Comparison of ENCODE assay signal across 14 cellular contexts in genomic region chr17:75813081-75814020, GRCh38. TPM values are rescaled to one million over a fixed set of nuclear protein-coding genes. Genes with fewer than 3 reads are reported as not detected.
A peak's percentile ranks its signal among the peaks of the same experiment; 100 is the strongest.
DNase-seq lines count a peak whose midpoint lies in the region; ATAC-seq and TF ChIP-seq lines count a peak whose summit lies in the region.
"Had no signal": no experiment of that assay in that cellular context is flagged by ENCODE, and none has a peak within 500 bp of the region (broad histone marks: within the 10 kb centered on the region; RNA-seq: fewer than 3 reads in every experiment).

No MANE protein-coding gene starts in this region.

- no peak overlapping the region for H3K4ac ChIP-seq in neuronal stem cell (ENCODE audit: low read length)

- H3K27ac ChIP-seq in right atrium auricular region, result no peak overlapping the region
- H3K27ac ChIP-seq in esophagus squamous epithelium, result peak overlapping the region; percentile 7 to 90 (median 60)
- H3K27ac ChIP-seq in neuronal stem cell (replicated peaks; ENCODE audit: low read length), result no peak overlapping the region
- H3K27ac ChIP-seq in MM.1S (ENCODE audit: low read length), result no peak overlapping the region
- H3K27ac ChIP-seq: C4-2B had no signal

- H3K4me3 ChIP-seq in right atrium auricular region, result no peak overlapping the region
- H3K4me3 ChIP-seq in esophagus squamous epithelium, result no peak overlapping the region
- H3K4me3 ChIP-seq in neuronal stem cell (ENCODE audit: low read length in 2 of 2), result no peak overlapping the region
- H3K4me3 ChIP-seq in MM.1S (ENCODE audit: low read length), result no peak overlapping the region

- H2BK12ac ChIP-seq in neuronal stem cell (ENCODE audit: low read length), result no peak overlapping the region

- H3K9me3 ChIP-seq in right atrium auricular region, result no peaks in the 10 kb centered on the region
- no peaks in the 10 kb centered on the region for H3K9me3 ChIP-seq in esophagus squamous epithelium
- peaks cover 0 to 2% of the 10 kb centered on the region in 2 donors for H3K9me3 ChIP-seq in neuronal stem cell (replicated peaks in 1 of 2; ENCODE audit: control insufficient read depth in 2 of 2, insufficient read depth in 1 of 2, low read depth in 1 of 2, low read length in 2 of 2)
- H3K9me3 ChIP-seq in MM.1S (replicated peaks; ENCODE audit: insufficient read depth, low read length), result no peaks in the 10 kb centered on the region

- H4K8ac ChIP-seq in neuronal stem cell (ENCODE audit: low read depth, low read length), result peak overlapping the region; percentile 65

- no peak overlapping the region for H3K4me3 Mint-ChIP-seq in activated T-helper 1 cell treated with anti-CD3 and anti-CD28 coated beads, Interleukin-12 subunit alpha, Interleukin-12 subunit beta, Interleukin-2, Interleukin-4 antibody, amounts not matched to agents 30 ng/mL and 10 ng/mL and 1 ng/mL, durations not matched to agents 14 hours and 24 hours and 36 hours

- H3K9me2 ChIP-seq in MM.1S (replicated peaks; ENCODE audit: insufficient read depth, low read length), result no peaks in the 10 kb centered on the region

- H3K27me3 Mint-ChIP-seq in activated T-helper 1 cell treated with anti-CD3 and anti-CD28 coated beads, Interleukin-12 subunit alpha, Interleukin-12 subunit beta, Interleukin-2, Interleukin-4 antibody, amounts not matched to agents 30 ng/mL and 10 ng/mL and 1 ng/mL, durations not matched to agents 14 hours and 24 hours and 36 hours (ENCODE audit: insufficient read depth), result no peaks in the 10 kb centered on the region

- no peaks in the 10 kb centered on the region for H4K20me1 ChIP-seq in MM.1S (ENCODE audit: insufficient read depth, low read length)

- no peak overlapping the region for H3K18ac ChIP-seq in neuronal stem cell (ENCODE audit: low read length)

- no peak overlapping the region for H2BK120ac ChIP-seq in neuronal stem cell (ENCODE audit: low read depth, low read length)

- H2AK5ac ChIP-seq in neuronal stem cell (ENCODE audit: low read depth, low read length), result no peak overlapping the region

- no peak overlapping the region for H3K14ac ChIP-seq in neuronal stem cell (ENCODE audit: low read length)

- no peak overlapping the region for H2AFZ ChIP-seq in neuronal stem cell (ENCODE audit: low read length)
- no peak overlapping the region for H2AFZ ChIP-seq in MM.1S (ENCODE audit: low read length)

- 70 to 80% methylated on average over 1 to 4 of the region's 24 CpGs for WGBS in esophagus squamous epithelium, 2 donors
- WGBS in neuronal stem cell (ENCODE audit: extremely low coverage in 2 of 2, insufficient read length in 2 of 2, insufficient replicate concordance in 1 of 2), 2 donors, result no CpG with 5 or more reads among the region's 24 CpGs

- peaks cover 83% of the 10 kb centered on the region for H3K36me3 ChIP-seq in right atrium auricular region
- H3K36me3 ChIP-seq in esophagus squamous epithelium, result peaks cover 20 to 89% (median 31%) of the 10 kb centered on the region in 3 donors
- peaks cover 70 to 95% of the 10 kb centered on the region in 2 donors for H3K36me3 ChIP-seq in neuronal stem cell (replicated peaks in 1 of 2; ENCODE audit: control insufficient read depth in 2 of 2, insufficient read depth in 2 of 2, low read length in 2 of 2)
- H3K36me3 ChIP-seq in MM.1S (replicated peaks; ENCODE audit: insufficient read depth, low read length), result peaks cover 5% of the 10 kb centered on the region; the same call in 1 of the 2 replicates

- H3K4me2 ChIP-seq in neuronal stem cell (ENCODE audit: insufficient read depth, low read length, poor library complexity, severe bottlenecking) (no peak overlapping the region), MM.1S (ENCODE audit: low read depth, low read length) (no peak overlapping the region)

- peaks cover 25% of the 10 kb centered on the region for H3K79me1 ChIP-seq in neuronal stem cell (ENCODE audit: low read depth, low read length)

- H3K27me3 ChIP-seq in right atrium auricular region, result no peaks in the 10 kb centered on the region
- no peaks in the 10 kb centered on the region for H3K27me3 ChIP-seq in esophagus squamous epithelium
- no peaks in the 10 kb centered on the region for H3K27me3 ChIP-seq in neuronal stem cell (ENCODE audit: control insufficient read depth in 3 of 3, insufficient read depth in 3 of 3, low read depth in 1 of 3, low read length in 3 of 3)
- H3K27me3 ChIP-seq in MM.1S (replicated peaks; ENCODE audit: insufficient read depth, low read length), result no peaks in the 10 kb centered on the region

- no peak overlapping the region for H3K27ac Mint-ChIP-seq in activated T-helper 1 cell treated with anti-CD3 and anti-CD28 coated beads, Interleukin-12 subunit alpha, Interleukin-12 subunit beta, Interleukin-2, Interleukin-4 antibody, amounts not matched to agents 30 ng/mL and 10 ng/mL and 1 ng/mL, durations not matched to agents 14 hours and 24 hours and 36 hours

- H3K9me3 Mint-ChIP-seq in activated T-helper 1 cell treated with anti-CD3 and anti-CD28 coated beads, Interleukin-12 subunit alpha, Interleukin-12 subunit beta, Interleukin-2, Interleukin-4 antibody, amounts not matched to agents 30 ng/mL and 10 ng/mL and 1 ng/mL, durations not matched to agents 14 hours and 24 hours and 36 hours, result no peaks in the 10 kb centered on the region

- no peak overlapping the region for H2BK15ac ChIP-seq in neuronal stem cell (ENCODE audit: low read length)

- intact Hi-C loops in left cardiac atrium (cut with DNase I), result no loop called here
- intact Hi-C loops in esophagus squamous epithelium (cut with DNase I), result no loop called here
- intact Hi-C loops in activated T-helper 1 cell treated with anti-CD3 and anti-CD28 coated beads, Interleukin-12 subunit alpha, Interleukin-12 subunit beta, Interleukin-2, Interleukin-4 antibody, amounts not matched to agents 30 ng/mL and 10 ng/mL and 1 ng/mL, durations not matched to agents 14 hours and 24 hours and 36 hours (cut with micrococcal nuclease), result no loop called here

- no peak for ATAC-seq in left cardiac atrium
- no peak for ATAC-seq in GM21737 (IDR thresholded peaks at IDR 0.05; ENCODE audit: unreplicated experiment)

- no peak for TF ChIP-seq POLR2A in esophagus squamous epithelium (IDR thresholded peaks at IDR 0.05)

- H4K91ac ChIP-seq in neuronal stem cell (ENCODE audit: low read depth, low read length, poor library complexity), result no peak overlapping the region

- no peak overlapping the region for H2BK5ac ChIP-seq in neuronal stem cell (ENCODE audit: low read length)

- H3K4me1 ChIP-seq in right atrium auricular region (peaks cover 0 to 22% of the 10 kb centered on the region in 2 donors), esophagus squamous epithelium (peaks cover 29 to 73% (median 47%) of the 10 kb centered on the region in 3 donors), neuronal stem cell (ENCODE audit: control insufficient read depth in 2 of 2, insufficient read depth in 1 of 2, low read depth in 1 of 2, low read length in 2 of 2) (peaks cover 0 to 5% of the 10 kb centered on the region in 2 donors), MM.1S (ENCODE audit: low read length) (no peaks in the 10 kb centered on the region)

- peak overlapping the region; percentile 44 for H3K9ac ChIP-seq in neuronal stem cell (ENCODE audit: low read depth, low read length, poor library complexity)
- no peak overlapping the region for H3K9ac ChIP-seq in MM.1S (ENCODE audit: low read length)

- no peaks in the 10 kb centered on the region for H3F3A ChIP-seq in MM.1S (ENCODE audit: insufficient read depth, low read length)

- no peak for TF ChIP-seq CTCF in right atrium auricular region (IDR thresholded peaks at IDR 0.05)
- TF ChIP-seq CTCF in esophagus squamous epithelium (IDR thresholded peaks at IDR 0.05), result no peak
- no peak for TF ChIP-seq CTCF in MM.1S (IDR thresholded peaks at IDR 0.05; ENCODE audit: low read length)

- H3K36me3 Mint-ChIP-seq in activated T-helper 1 cell treated with anti-CD3 and anti-CD28 coated beads, Interleukin-12 subunit alpha, Interleukin-12 subunit beta, Interleukin-2, Interleukin-4 antibody, amounts not matched to agents 30 ng/mL and 10 ng/mL and 1 ng/mL, durations not matched to agents 14 hours and 24 hours and 36 hours (ENCODE audit: low read depth), result peaks cover 16% of the 10 kb centered on the region

- no peaks in the 10 kb centered on the region for H3K4me1 Mint-ChIP-seq in activated T-helper 1 cell treated with anti-CD3 and anti-CD28 coated beads, Interleukin-12 subunit alpha, Interleukin-12 subunit beta, Interleukin-2, Interleukin-4 antibody, amounts not matched to agents 30 ng/mL and 10 ng/mL and 1 ng/mL, durations not matched to agents 14 hours and 24 hours and 36 hours (ENCODE audit: low read depth)

- DNase-seq in left cardiac atrium, result peak; percentile 15
- DNase-seq in right atrium auricular region (ENCODE audit: low spot score), result no peak
- DNase-seq in esophagus squamous epithelium (lab: John Stamatoyannopoulos, UW), result no peak
- DNase-seq in neuronal stem cell (ENCODE audit: low spot score), result no peak
- no peak for DNase-seq in activated CD4-positive, alpha-beta T cell treated with anti-CD3 and anti-CD28 coated beads for 48 hours
- DNase-seq in activated T-helper 1 cell treated with anti-CD3 and anti-CD28 coated beads, Interleukin-12 subunit alpha, Interleukin-12 subunit beta, Interleukin-2, Interleukin-4 antibody, amounts not matched to agents 30 ng/mL and 10 ng/mL and 1 ng/mL, durations not matched to agents 14 hours and 24 hours and 36 hours (ENCODE audit: low spot score), result no peak
- no peak for DNase-seq in MM.1S
- DNase-seq: DMS153, EL, NCI-H1436 treated with DMSO at 0.1 percent for 48 hours, NCI-H2081, NCI-H526 had no signal

- no peaks in the 10 kb centered on the region for H3K79me2 ChIP-seq in MM.1S (ENCODE audit: low read length)

- no peak overlapping the region for H3K23ac ChIP-seq in neuronal stem cell (ENCODE audit: low read depth, low read length, poor library complexity)

RNA-seq across cellular contexts. Expression of gene UNK, which starts 28.7 kb away (rescaled TPM):
- total RNA-seq in left cardiac atrium, result 10 to 100 TPM; 15.8 to 17.8 TPM
- total RNA-seq in right atrium auricular region, result 10 to 100 TPM; 18.8 to 25.3 TPM
- total RNA-seq in esophagus squamous epithelium, result 10 to 100 TPM; 14.8 to 27.3 (median 20.4) TPM
- 25.1 TPM for polyA plus RNA-seq in neuronal stem cell (2013, experiment 1 of 2)
- polyA plus RNA-seq in neuronal stem cell (2013, experiment 2 of 2), result 26.8 TPM
- total RNA-seq in activated T-helper 1 cell treated with anti-CD3 and anti-CD28 coated beads, Interleukin-12 subunit alpha, Interleukin-12 subunit beta, Interleukin-2, Interleukin-4 antibody, amounts not matched to agents 30 ng/mL and 10 ng/mL and 1 ng/mL, durations not matched to agents 14 hours and 24 hours and 36 hours, result 26.0 and 26.9 TPM in 2 replicates

RNA-seq across cellular contexts. Expression of gene UNC13D, which starts 30.9 kb away (rescaled TPM):
- total RNA-seq in left cardiac atrium (10 to 100 TPM; 22.1 to 34.0 TPM), right atrium auricular region (10 to 100 TPM; 11.1 to 25.9 TPM), esophagus squamous epithelium (10 to 100 TPM; 16.5 to 21.5 (median 16.9) TPM)
- 1.4 TPM for polyA plus RNA-seq in neuronal stem cell (2013, experiment 1 of 2)
- 0.90 TPM for polyA plus RNA-seq in neuronal stem cell (2013, experiment 2 of 2)
- 185 and 186 TPM in 2 replicates for total RNA-seq in activated T-helper 1 cell treated with anti-CD3 and anti-CD28 coated beads, Interleukin-12 subunit alpha, Interleukin-12 subunit beta, Interleukin-2, Interleukin-4 antibody, amounts not matched to agents 30 ng/mL and 10 ng/mL and 1 ng/mL, durations not matched to agents 14 hours and 24 hours and 36 hours

RNA-seq across cellular contexts. Expression of gene WBP2, which starts 41.8 kb away (rescaled TPM):
- total RNA-seq in left cardiac atrium (100 to 1,000 TPM; 106 to 122 TPM), right atrium auricular region (100 to 1,000 TPM in 1 of 2 donors, 10 to 100 TPM in 1; 100.0 to 163 TPM), esophagus squamous epithelium (10 to 100 TPM; 24.9 to 44.2 (median 36.9) TPM)
- 80.4 TPM for polyA plus RNA-seq in neuronal stem cell (2013, experiment 1 of 2)
- 79.8 TPM for polyA plus RNA-seq in neuronal stem cell (2013, experiment 2 of 2)
- total RNA-seq in activated T-helper 1 cell treated with anti-CD3 and anti-CD28 coated beads, Interleukin-12 subunit alpha, Interleukin-12 subunit beta, Interleukin-2, Interleukin-4 antibody, amounts not matched to agents 30 ng/mL and 10 ng/mL and 1 ng/mL, durations not matched to agents 14 hours and 24 hours and 36 hours, result 68.8 and 74.4 TPM in 2 replicates

RNA-seq across cellular contexts. Expression of gene GALK1, which starts 48.4 kb away (rescaled TPM):
- total RNA-seq in left cardiac atrium (10 to 100 TPM; 22.0 to 22.9 TPM), right atrium auricular region (10 to 100 TPM; 19.6 to 21.0 TPM), esophagus squamous epithelium (10 to 100 TPM; 16.4 to 30.9 (median 20.2) TPM)
- polyA plus RNA-seq in neuronal stem cell (2013, experiment 1 of 2), result 20.1 TPM
- 18.5 TPM for polyA plus RNA-seq in neuronal stem cell (2013, experiment 2 of 2)
- 48.0 and 49.3 TPM in 2 replicates for total RNA-seq in activated T-helper 1 cell treated with anti-CD3 and anti-CD28 coated beads, Interleukin-12 subunit alpha, Interleukin-12 subunit beta, Interleukin-2, Interleukin-4 antibody, amounts not matched to agents 30 ng/mL and 10 ng/mL and 1 ng/mL, durations not matched to agents 14 hours and 24 hours and 36 hours

Comparison
In these comparisons a context has a peak if more than half of its experiments do, and no peak if none do; other contexts are left out.
1. H3K27ac ChIP-seq: peak in esophagus squamous epithelium (4 of 4); none in right atrium auricular region (0 of 2), neuronal stem cell (single experiment) and MM.1S (single experiment).